In the genomic region with DNA sequence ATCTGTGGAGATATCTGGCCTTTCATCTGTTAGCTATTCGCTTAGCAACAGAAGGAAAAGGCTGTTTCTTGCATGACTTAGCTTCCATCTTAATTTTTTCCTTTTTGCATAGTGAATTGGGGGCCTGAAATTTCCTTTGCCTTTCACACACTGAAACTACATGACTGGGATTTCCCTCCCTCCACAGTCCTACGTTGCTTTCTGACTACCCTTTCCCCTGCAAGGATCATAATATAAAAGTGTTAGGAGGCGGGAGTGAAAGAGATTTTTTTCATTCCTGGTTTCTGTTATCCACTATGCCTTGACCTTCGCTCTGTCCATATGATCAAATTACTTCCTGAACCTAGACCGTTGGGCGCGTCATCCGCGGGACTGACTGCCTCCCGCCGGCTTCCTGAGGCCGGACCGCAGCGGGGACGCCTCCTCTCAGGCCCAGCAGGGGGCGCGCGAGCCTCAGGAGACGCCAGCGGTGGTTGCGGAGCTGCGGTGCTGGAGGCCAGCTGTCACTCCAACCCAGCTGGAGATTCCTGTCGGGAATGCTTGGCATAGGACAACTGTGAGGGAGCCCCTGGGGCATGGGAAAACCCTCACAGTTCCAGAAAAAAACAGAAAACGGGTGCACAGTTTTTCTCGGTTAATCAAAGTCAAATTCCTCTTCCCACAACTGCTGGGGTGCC, we compare ENCODE assay signal across 9 cellular contexts. TPM values are rescaled to one million over a fixed set of nuclear protein-coding genes. Genes with fewer than 3 reads are reported as not detected.
DNase-seq lines count a peak whose midpoint lies in the region; ATAC-seq, FAIRE-seq and TF ChIP-seq lines count a peak whose summit lies in the region.
"Had no signal": no experiment of that assay in that cellular context is flagged by ENCODE, and none has a peak within 500 bp of the region (broad histone marks: within the 10 kb centered on the region; RNA-seq: fewer than 3 reads in every experiment).

No MANE protein-coding gene starts in this region.

- peak overlapping the region; percentile 16; the same call in 1 of the 2 replicates for H3K4me2 ChIP-seq in IMR-90 (ENCODE audit: low read depth, low read length)

- no peak overlapping the region for H2BK5ac ChIP-seq in IMR-90 (ENCODE audit: low read depth, low read length, poor library complexity, severe bottlenecking)

- H3K27me3 ChIP-seq in IMR-90 (ENCODE audit: control insufficient read depth, insufficient read depth, low read length) (peaks cover 2% of the 10 kb centered on the region; the same call in 1 of the 2 replicates), neutrophil (peaks cover 9% of the 10 kb centered on the region), subcutaneous abdominal adipose tissue (ENCODE audit: control insufficient read depth in 5 of 5, insufficient read depth in 4 of 5, low read length in 5 of 5) (no peaks in the 10 kb centered on the region)

- in situ Hi-C loops in IMR-90 (cut with MboI; ENCODE audit: low sequenced_read_pairs), result loop anchor here (10.0 to 25.0 kb wide), 2 partner anchors 196 to 463 kb away; a partner anchor contains a TSS

- no peaks in the 10 kb centered on the region for H4K20me1 ChIP-seq in IMR-90 (ENCODE audit: insufficient read depth, low read length)

- POLR2A ChIA-PET in IMR-90 (lab: Charles Lee; ENCODE audit: unreplicated experiment), result no interaction called here
- POLR2A ChIA-PET in RWPE1 (lab: Yijun Ruan, JAX; ENCODE audit: low non-redundant PET), result no interaction called here

- no peak overlapping the region for H3K23ac ChIP-seq in IMR-90 (ENCODE audit: low read depth, low read length)

- no peak overlapping the region for H2AK5ac ChIP-seq in IMR-90 (ENCODE audit: low read depth, low read length)

- no TSS peak for BruUV-seq in IMR-90 (replicated peaks; lab: Mats Ljungman, UMichigan)

- no peak overlapping the region for H2BK20ac ChIP-seq in IMR-90 (ENCODE audit: low read depth, low read length)

- H3K4me1 ChIP-seq in IMR-90 (ENCODE audit: control insufficient read depth, insufficient read depth, low read length), result no peaks in the 10 kb centered on the region
- peaks cover 8 to 21% of the 10 kb centered on the region in 2 experiments for H3K4me1 ChIP-seq in neutrophil (ENCODE audit: control insufficient read depth in 1 of 2, insufficient read depth in 1 of 2, low read depth in 1 of 2, low read length in 1 of 2)
- H3K4me1 ChIP-seq in subcutaneous abdominal adipose tissue (ENCODE audit: control insufficient read depth in 5 of 5, insufficient read depth in 5 of 5, low read length in 5 of 5), result peaks cover 0 to 48% (median 12%) of the 10 kb centered on the region in 5 donors

- no peaks in the 10 kb centered on the region for H3K79me1 ChIP-seq in IMR-90 (ENCODE audit: low read depth in 1 of 2, low read length in 2 of 2)

- no peak overlapping the region for H2BK15ac ChIP-seq in IMR-90 (ENCODE audit: low read depth, low read length)

- H3K4me3 ChIP-seq in IMR-90 (ENCODE audit: insufficient read depth, low read depth, low read length), result no peak overlapping the region
- no peak overlapping the region for H3K4me3 ChIP-seq in neutrophil (ENCODE audit: low read depth in 1 of 2, low read length in 1 of 2)
- H3K4me3 ChIP-seq in subcutaneous abdominal adipose tissue (ENCODE audit: low read depth in 1 of 5, low read length in 5 of 5), result peak overlapping the region in 3 of 5 donors; percentile 40 to 50 (median 42)

- peak overlapping the region; percentile 61 for H2AFZ ChIP-seq in IMR-90 (replicated peaks; ENCODE audit: low read length, poor library complexity)

- no peak overlapping the region for H3K18ac ChIP-seq in IMR-90 (ENCODE audit: low read depth, low read length)

- TF ChIP-seq POLR2A in IMR-90 (IDR thresholded peaks at IDR 0.05; ENCODE audit: low read depth, low read length), result no peak

- H3K56ac ChIP-seq in IMR-90 (ENCODE audit: extremely low read depth, insufficient read depth, low read length), result no peak overlapping the region

- no peaks in the 10 kb centered on the region for H3K9me1 ChIP-seq in IMR-90 (ENCODE audit: insufficient read depth, low read length)

- peak; percentile 88 for ATAC-seq in GM21526 (IDR thresholded peaks at IDR 0.05; ENCODE audit: low FRiP score, unreplicated experiment)
- ATAC-seq in IMR-90 (ENCODE audit: low read depth), result peak; percentile 100

- no peak overlapping the region for H4K8ac ChIP-seq in IMR-90 (ENCODE audit: low read depth in 2 of 2, low read length in 2 of 2)

- no peak overlapping the region for H4K91ac ChIP-seq in IMR-90 (ENCODE audit: insufficient read depth, low read depth, low read length)

- H3K14ac ChIP-seq in IMR-90 (replicated peaks; ENCODE audit: low read depth, low read length), result no peak overlapping the region

- no peak for FAIRE-seq in D721Med (lab: Jason Lieb, UNC)
- FAIRE-seq: colon had no signal

- DNase-seq in D721Med (ENCODE audit: insufficient read length, low spot score) (peak; percentile 41), IMR-90 (peak; percentile 55), RWPE1 (ENCODE audit: low spot score) (peak; percentile 67), foreskin melanocyte (peak; percentile 64)
- peak; percentile 83 for DNase-seq in activated effector memory CD4-positive, alpha-beta T cell treated with anti-CD3 and anti-CD28 coated beads, Interleukin-2, amount 50 U/mL, for 16 hours

- H2BK120ac ChIP-seq in IMR-90 (ENCODE audit: low read depth, low read length), result no peak overlapping the region

- H3K9ac ChIP-seq in IMR-90 (ENCODE audit: low read depth, low read length) (no peak overlapping the region), subcutaneous abdominal adipose tissue (ENCODE audit: low read length in 5 of 5) (peak overlapping the region in 2 of 5 donors; percentile 30 to 45)

- H3K4ac ChIP-seq in IMR-90 (ENCODE audit: low read depth, low read length), result no peak overlapping the region

- no peaks in the 10 kb centered on the region for H3K36me3 ChIP-seq in IMR-90 (ENCODE audit: control insufficient read depth, insufficient read depth, low read length)
- H3K36me3 ChIP-seq in neutrophil, result no peaks in the 10 kb centered on the region
- no peaks in the 10 kb centered on the region for H3K36me3 ChIP-seq in subcutaneous abdominal adipose tissue (ENCODE audit: control insufficient read depth in 5 of 5, insufficient read depth in 5 of 5, low read length in 5 of 5)

- H4K5ac ChIP-seq in IMR-90 (ENCODE audit: low read depth, low read length), result no peak overlapping the region

- intact Hi-C loops in IMR-90 (cut with micrococcal nuclease), result loop anchor here (1.0 to 5.0 kb wide), 3 partner anchors 142 to 463 kb away; no protein-coding TSS in a partner anchor

- dilution Hi-C loops in IMR-90 (cut with HindIII; ENCODE audit: low sequenced_read_pairs, unreplicated experiment), result no loop called here

- H3K27ac ChIP-seq in IMR-90 (ENCODE audit: insufficient read depth, low read length) (no peak overlapping the region), RWPE1 (peak overlapping the region; percentile 18; the same call in 1 of the 2 replicates), neutrophil (no peak overlapping the region), subcutaneous abdominal adipose tissue (ENCODE audit: low read depth, low read length) (no peak overlapping the region)

- H3K9me3 ChIP-seq in IMR-90 (ENCODE audit: control insufficient read depth, insufficient read depth, low read length) (no peaks in the 10 kb centered on the region), neutrophil (no peaks in the 10 kb centered on the region), subcutaneous abdominal adipose tissue (ENCODE audit: control insufficient read depth in 5 of 5, low read length in 5 of 5) (no peaks in the 10 kb centered on the region)

- CTCF ChIA-PET in IMR-90 (lab: Yijun Ruan, JAX), result interaction anchor here (0.6 to 2.0 kb wide), 12 partner anchors 11 to 1098 kb away, joined by 3 to 11 read pairs (median 4); no protein-coding TSS in a partner anchor
- CTCF ChIA-PET in RWPE1 (lab: Yijun Ruan, JAX), result interaction anchor here (0.6 to 1.7 kb wide), 37 partner anchors 8 to 809 kb away, joined by 3 to 10 read pairs (median 4); a partner anchor contains a TSS

- 0% methylated on average over 1 of the region's 25 CpGs; no CpG with 5 or more reads in 1 of the 2 experiments for WGBS in IMR-90 (ENCODE audit: extremely low coverage in 2 of 2, insufficient read length in 1 of 2), 2 experiments

- no peak overlapping the region for H2AK9ac ChIP-seq in IMR-90 (replicated peaks; ENCODE audit: low read depth, low read length, poor library complexity)

- TF ChIP-seq CTCF in D721Med (IDR thresholded peaks at IDR 0.05; ENCODE audit: insufficient read depth, missing control alignments) (peak; percentile 91), IMR-90 (conservative IDR thresholded peaks at IDR 0.05; ENCODE audit: low read depth, low read length) (peak; percentile 90), RWPE1 (conservative IDR thresholded peaks at IDR 0.05; ENCODE audit: low read depth) (peak; percentile 94), neutrophil (IDR thresholded peaks at IDR 0.05) (peak; percentile 85)

- TF ChIP-seq RAD21 in IMR-90 (IDR thresholded peaks at IDR 0.05; ENCODE audit: low read length), result peak; percentile 83

TF ChIP-seq in IMR-90, 13 proteins besides CTCF, POLR2A, EP300 and RAD21:
- TF ChIP-seq SMC3 (IDR thresholded peaks at IDR 0.05; ENCODE audit: low read depth, low read length), result peak; percentile 59
- TF ChIP-seq RFX5 (IDR thresholded peaks at IDR 0.05; ENCODE audit: low read depth, low read length), result no peak
TF ChIP-seq in IMR-90: peak in this region for 1.

RNA-seq across cellular contexts. Expression of a gene that starts 55.6 kb away (rescaled TPM):
- not detected in 2 replicates for total RNA-seq in IMR-90 (2012; rRNA removed)
- polyA plus RNA-seq in IMR-90 (2012; rRNA removed), result not detected in 2 replicates
- polyA plus RNA-seq in IMR-90 (2012; cell fraction: cytosol; rRNA removed), result not detected in 2 replicates
- not detected in 2 replicates for polyA plus RNA-seq in IMR-90 (2012; cell fraction: nucleus; rRNA removed; ENCODE audit: low replicate concordance)

Comparison
In these comparisons a context has a peak if more than half of its experiments do, and no peak if none do; other contexts are left out.
1. H3K4me3 ChIP-seq: peak in subcutaneous abdominal adipose tissue (3 of 5); none in IMR-90 (single experiment) and neutrophil (0 of 2).
2. Peak in every context shown above with its lines, with median percentiles within 50 percentile points of each other: DNase-seq and CTCF ChIP-seq.